ENCODE assay signal across 14 cellular contexts in the genomic region with DNA sequence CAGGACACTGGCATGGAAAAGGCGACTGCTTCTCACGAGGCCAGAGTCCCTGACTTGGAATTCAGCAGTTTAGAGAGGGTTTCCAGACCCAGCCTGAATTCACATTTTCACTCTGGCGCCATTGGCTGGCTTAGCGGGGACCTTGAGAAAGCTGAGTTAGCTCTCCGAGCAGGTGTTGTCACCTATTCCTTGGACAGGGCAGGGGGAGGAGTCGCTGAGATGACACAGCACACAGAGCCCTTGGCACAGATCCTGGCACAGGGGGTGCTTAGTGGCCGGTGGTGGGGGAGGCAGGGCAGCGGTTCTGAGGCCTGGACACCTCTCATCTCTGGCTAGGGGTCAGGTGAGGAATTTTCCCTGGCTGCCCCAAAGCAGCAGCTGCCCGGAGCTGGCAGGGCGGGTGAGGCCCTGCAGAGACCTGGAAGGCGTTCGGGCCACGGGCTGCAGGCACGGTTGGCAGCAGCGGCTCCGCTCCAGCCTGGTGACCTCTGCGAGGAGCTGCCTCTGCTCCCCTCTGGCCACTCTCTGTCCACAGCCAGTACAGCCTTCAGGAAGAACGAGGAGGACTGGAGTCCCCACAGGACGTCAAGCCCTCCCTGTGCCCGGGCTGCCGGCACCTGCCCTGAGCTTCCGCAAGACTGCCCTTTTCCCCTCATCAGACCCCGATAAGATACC.
DNase-seq lines count a peak whose midpoint lies in the region; ATAC-seq and TF ChIP-seq lines count a peak whose summit lies in the region.
"Had no signal": no experiment of that assay in that cellular context is flagged by ENCODE, and none has a peak within 500 bp of the region (broad histone marks: within the 10 kb centered on the region; RNA-seq: fewer than 3 reads in every experiment).

No MANE protein-coding gene starts in this region.

- no peak overlapping the region for H3K56ac ChIP-seq in IMR-90 (ENCODE audit: extremely low read depth, insufficient read depth, low read length)

- H3K4me1 ChIP-seq in IMR-90 (ENCODE audit: control insufficient read depth, insufficient read depth, low read length) (no peaks in the 10 kb centered on the region; the same call in 1 of the 2 replicates), neural progenitor cell (peaks cover 26% of the 10 kb centered on the region)

- H3K27me3 ChIP-seq in IMR-90 (ENCODE audit: control insufficient read depth, insufficient read depth, low read length) (peaks cover 72% of the 10 kb centered on the region), neural progenitor cell (no peaks in the 10 kb centered on the region)

- CTCF ChIA-PET in IMR-90 (lab: Yijun Ruan, JAX) = no interaction called here

- no peaks in the 10 kb centered on the region for H3K36me3 Mint-ChIP-seq in neural progenitor cell
- H3K36me3 Mint-ChIP-seq: CD14-positive monocyte; CD8-positive, alpha-beta T cell had no signal

- H3K79me2 ChIP-seq in neural progenitor cell (ENCODE audit: low read depth) = no peaks in the 10 kb centered on the region

- H3K27ac ChIP-seq in IMR-90 (ENCODE audit: insufficient read depth, low read length) (no peak overlapping the region), neural progenitor cell (no peak overlapping the region)
- H3K27ac ChIP-seq: A549 had no signal

- H3K9ac ChIP-seq in IMR-90 (ENCODE audit: low read depth, low read length) (no peak overlapping the region), neural progenitor cell (no peak overlapping the region)

- BruUV-seq in IMR-90 (replicated peaks; lab: Mats Ljungman, UMichigan) = no TSS peak

- no peaks in the 10 kb centered on the region for H3K9me3 Mint-ChIP-seq in neural progenitor cell
- no peaks in the 10 kb centered on the region for H3K9me3 Mint-ChIP-seq in stimulated activated naive CD8-positive, alpha-beta T cell treated with anti-CD3 and anti-CD28 coated beads, Interleukin-15, amount 100 ng/mL, for 72 hours
- H3K9me3 Mint-ChIP-seq: CD8-positive, alpha-beta T cell had no signal

- H3K9me3 ChIP-seq in IMR-90 (ENCODE audit: control insufficient read depth, insufficient read depth, low read length) (peaks cover 3% of the 10 kb centered on the region; the same call in 1 of the 2 replicates), neural progenitor cell (ENCODE audit: low read depth) (no peaks in the 10 kb centered on the region)
- H3K9me3 ChIP-seq: A549 had no signal

- peak overlapping the region; percentile 60 for H3K27ac Mint-ChIP-seq in neural progenitor cell
- H3K27ac Mint-ChIP-seq in stimulated activated naive CD8-positive, alpha-beta T cell treated with anti-CD3 and anti-CD28 coated beads, Interleukin-15, amount 100 ng/mL, for 72 hours = no peak overlapping the region
- H3K27ac Mint-ChIP-seq: CD8-positive, alpha-beta T cell had no signal

- H3K14ac ChIP-seq in IMR-90 (replicated peaks; ENCODE audit: low read depth, low read length) = no peak overlapping the region

- no peak overlapping the region for H2AK5ac ChIP-seq in IMR-90 (ENCODE audit: low read depth, low read length)

- peak overlapping the region; percentile 38 for H3K4me3 Mint-ChIP-seq in neural progenitor cell
- no peak overlapping the region for H3K4me3 Mint-ChIP-seq in stimulated activated naive CD8-positive, alpha-beta T cell treated with anti-CD3 and anti-CD28 coated beads, Interleukin-15, amount 100 ng/mL, for 72 hours
- H3K4me3 Mint-ChIP-seq: CD14-positive monocyte; CD8-positive, alpha-beta T cell had no signal

- H2BK5ac ChIP-seq in IMR-90 (ENCODE audit: low read depth, low read length, poor library complexity, severe bottlenecking) = no peak overlapping the region

- intact Hi-C loops in IMR-90 (cut with micrococcal nuclease) = no loop called here

- WGBS in IMR-90 (ENCODE audit: extremely low coverage in 2 of 2, insufficient read length in 1 of 2), 2 experiments = 83% methylated on average over 13 of the region's 23 CpGs; no CpG with 5 or more reads in 1 of the 2 experiments

- TF ChIP-seq POLR2A in IMR-90 (IDR thresholded peaks at IDR 0.05; ENCODE audit: low read depth, low read length) = no peak

- POLR2A ChIA-PET in IMR-90 (lab: Charles Lee; ENCODE audit: unreplicated experiment) = no interaction called here

- peak overlapping the region; percentile 45 for H2AK9ac ChIP-seq in IMR-90 (replicated peaks; ENCODE audit: low read depth, low read length, poor library complexity)

- H3K4me2 ChIP-seq in IMR-90 (ENCODE audit: low read depth, low read length) (no peak overlapping the region), neural progenitor cell (no peak overlapping the region)
- H3K4me2 ChIP-seq: A549 had no signal

- H4K5ac ChIP-seq in IMR-90 (ENCODE audit: low read depth, low read length) = no peak overlapping the region

- no peak overlapping the region for H2BK15ac ChIP-seq in IMR-90 (ENCODE audit: low read depth, low read length)

- H3K27me3 Mint-ChIP-seq in neural progenitor cell (ENCODE audit: insufficient read depth, low read depth) = peaks cover 26% of the 10 kb centered on the region
- peaks cover 88% of the 10 kb centered on the region for H3K27me3 Mint-ChIP-seq in stimulated activated naive CD8-positive, alpha-beta T cell treated with anti-CD3 and anti-CD28 coated beads, Interleukin-15, amount 100 ng/mL, for 72 hours

- no peak overlapping the region for H2BK20ac ChIP-seq in IMR-90 (ENCODE audit: low read depth, low read length)

- no peak overlapping the region for H4K8ac ChIP-seq in IMR-90 (ENCODE audit: low read depth in 2 of 2, low read length in 2 of 2)

- no peaks in the 10 kb centered on the region for H3K9me1 ChIP-seq in IMR-90 (ENCODE audit: insufficient read depth, low read length)

- H2BK120ac ChIP-seq in IMR-90 (ENCODE audit: low read depth, low read length) = no peak overlapping the region

- H2AFZ ChIP-seq in IMR-90 (replicated peaks; ENCODE audit: low read length, poor library complexity) = no peak overlapping the region
- no peak overlapping the region for H2AFZ ChIP-seq in neural progenitor cell (replicated peaks)

- in situ Hi-C loops in IMR-90 (cut with MboI; ENCODE audit: low sequenced_read_pairs) = no loop called here

- peaks cover 56% of the 10 kb centered on the region for H3K4me1 Mint-ChIP-seq in neural progenitor cell
- no peaks in the 10 kb centered on the region for H3K4me1 Mint-ChIP-seq in stimulated activated naive CD8-positive, alpha-beta T cell treated with anti-CD3 and anti-CD28 coated beads, Interleukin-15, amount 100 ng/mL, for 72 hours
- H3K4me1 Mint-ChIP-seq: CD14-positive monocyte had no signal

- no peaks in the 10 kb centered on the region for H3K36me3 ChIP-seq in IMR-90 (ENCODE audit: control insufficient read depth, insufficient read depth, low read length)
- H3K36me3 ChIP-seq in neural progenitor cell = no peaks in the 10 kb centered on the region

- dilution Hi-C loops in IMR-90 (cut with HindIII; ENCODE audit: low sequenced_read_pairs, unreplicated experiment) = no loop called here

- H3K4ac ChIP-seq in IMR-90 (ENCODE audit: low read depth, low read length) = no peak overlapping the region

- DNase-seq in IMR-90 (no peak), cerebellum (ENCODE audit: low spot score) (peak; percentile 48), neural progenitor cell (ENCODE audit: low spot score) (no peak), NCI-H2171 treated with DMSO at 0.1 percent for 48 hours (lab: John Stamatoyannopoulos, UW) (no peak), kidney tubule cell (ENCODE audit: low spot score) (no peak), omental fat pad (ENCODE audit: low spot score) (no peak)
- DNase-seq in stimulated activated naive CD8-positive, alpha-beta T cell treated with anti-CD3 and anti-CD28 coated beads, Interleukin-15, amount 100 ng/mL, for 72 hours = no peak
- DNase-seq: CD8-positive, alpha-beta T cell; COR-L47; DMS153; DMS79 treated with DMSO at 0.1 percent for 48 hours; GDM1 had no signal

- ATAC-seq in IMR-90 (ENCODE audit: low read depth) (no peak), omental fat pad (ENCODE audit: low FRiP score) (no peak)
- ATAC-seq in stimulated activated naive CD8-positive, alpha-beta T cell treated with anti-CD3 and anti-CD28 coated beads, Interleukin-15, amount 100 ng/mL, for 72 hours = no peak
- ATAC-seq: A549; CD8-positive, alpha-beta T cell had no signal

- TF ChIP-seq RAD21 in IMR-90 (IDR thresholded peaks at IDR 0.05; ENCODE audit: low read length) = no peak

- H3K4me3 ChIP-seq in IMR-90 (ENCODE audit: insufficient read depth, low read depth, low read length) (no peak overlapping the region), neural progenitor cell (no peak overlapping the region)
- H3K4me3 ChIP-seq: A549 had no signal

- peaks cover 12% of the 10 kb centered on the region for H3F3A ChIP-seq in neural progenitor cell (ENCODE audit: low read depth)

- H3K79me1 ChIP-seq in IMR-90 (ENCODE audit: low read depth in 1 of 2, low read length in 2 of 2) = no peaks in the 10 kb centered on the region

- no peaks in the 10 kb centered on the region for H4K20me1 ChIP-seq in IMR-90 (ENCODE audit: insufficient read depth, low read length)
- H4K20me1 ChIP-seq in neural progenitor cell (ENCODE audit: low read depth) = peaks cover 3% of the 10 kb centered on the region

- TF ChIP-seq CTCF in IMR-90 (conservative IDR thresholded peaks at IDR 0.05; ENCODE audit: low read depth, low read length) (no peak), neural progenitor cell (IDR thresholded peaks at IDR 0.05) (no peak), omental fat pad (IDR thresholded peaks at IDR 0.05) (no peak)

- no peak overlapping the region for H3K18ac ChIP-seq in IMR-90 (ENCODE audit: low read depth, low read length)

- no peak overlapping the region for H3K23ac ChIP-seq in IMR-90 (ENCODE audit: low read depth, low read length)

- no peak overlapping the region for H4K91ac ChIP-seq in IMR-90 (ENCODE audit: insufficient read depth, low read depth, low read length)

TF ChIP-seq in IMR-90, 13 proteins besides CTCF, POLR2A, EP300 and RAD21 (continues in another document):
- TF ChIP-seq FOS (IDR thresholded peaks at IDR 0.05; ENCODE audit: low read depth, low read length) = no peak
- TF ChIP-seq NFE2L2 (IDR thresholded peaks at IDR 0.05; ENCODE audit: low read depth, low read length) = no peak
- TF ChIP-seq CHD1 (IDR thresholded peaks at IDR 0.05; ENCODE audit: low read depth, low read length) = no peak
- TF ChIP-seq RFX5 (IDR thresholded peaks at IDR 0.05; ENCODE audit: low read depth, low read length) = no peak
- no peak for TF ChIP-seq CEBPB (IDR thresholded peaks at IDR 0.05; ENCODE audit: low read depth, low read length)
- TF ChIP-seq SMC3 (IDR thresholded peaks at IDR 0.05; ENCODE audit: low read depth, low read length) = no peak
- TF ChIP-seq BHLHE40 (IDR thresholded peaks at IDR 0.05; ENCODE audit: low read depth, low read length) = no peak
- no peak for TF ChIP-seq MAFK (IDR thresholded peaks at IDR 0.05; ENCODE audit: low read depth, low read length)
